ENCODE assay signal across 8 cellular contexts in genomic region chr6:154995241-154996162, GRCh38. TPM values are rescaled to one million over a fixed set of nuclear protein-coding genes. Genes with fewer than 3 reads are reported as not detected.
DNase-seq lines count a peak whose midpoint lies in the region; ATAC-seq lines count a peak whose summit lies in the region.

Gene TIAM2, plus strand, starts transcription at chr6:154995315. Its CDS starts 133,909 bp downstream, at chr6:155129224.

- H3K4me3 ChIP-seq in GM08714 (ENCODE audit: low read length) = peak within 1 kb of the TSS; percentile 39
- peak within 1 kb of the TSS; percentile 44; the same call in 1 of the 2 replicates for H3K4me3 ChIP-seq in Karpas-422 (ENCODE audit: low read length)
- peak within 1 kb of the TSS; percentile 83 for H3K4me3 ChIP-seq in adipocyte (ENCODE audit: low read length)
- peak within 1 kb of the TSS; percentile 80 for H3K4me3 ChIP-seq in iPS-18a (ENCODE audit: low read length)
- peak within 1 kb of the TSS; percentile 56 to 77 (median 69) for H3K4me3 ChIP-seq in skeletal muscle tissue (ENCODE audit: low read length in 3 of 3)

- H3K9ac ChIP-seq in Karpas-422 (ENCODE audit: low read length) (0 out of 2 replicates have a peak within 1 kb of the TSS, but pooled peaks have one; percentile 9), adipocyte (ENCODE audit: low read length) (peak within 1 kb of the TSS; percentile 76), iPS-18a (ENCODE audit: low read length) (peak within 1 kb of the TSS; percentile 63), skeletal muscle tissue (ENCODE audit: low read depth in 1 of 3, low read length in 3 of 3) (peak within 1 kb of the TSS; percentile 33 to 81 (median 57))

- H3K27me3 ChIP-seq in Karpas-422 (ENCODE audit: low read length) (no peaks in the 10 kb centered on the region), adipocyte (replicated peaks; ENCODE audit: control insufficient read depth, insufficient read depth, low read length) (no peaks in the 10 kb centered on the region), iPS-18a (ENCODE audit: control insufficient read depth, insufficient read depth, low read length) (peaks cover 19% of the 10 kb centered on the region), skeletal muscle tissue (ENCODE audit: control insufficient read depth in 3 of 3, insufficient read depth in 3 of 3, low read length in 3 of 3) (peaks cover 0 to 3% (median 2%) of the 10 kb centered on the region in 3 donors)

- H3K36me3 ChIP-seq in Karpas-422 (ENCODE audit: insufficient read depth, low read length) (no peaks in the 10 kb centered on the region), adipocyte (ENCODE audit: control insufficient read depth, insufficient read depth, low read length, severe bottlenecking) (no peaks in the 10 kb centered on the region), iPS-18a (ENCODE audit: control insufficient read depth, low read depth, low read length) (no peaks in the 10 kb centered on the region), skeletal muscle tissue (ENCODE audit: control insufficient read depth in 3 of 3, insufficient read depth in 3 of 3, low read length in 3 of 3) (no peaks in the 10 kb centered on the region)

- H3K9me3 ChIP-seq in Karpas-422 (ENCODE audit: low read length) (no peaks in the 10 kb centered on the region), adipocyte (ENCODE audit: control insufficient read depth, low read length) (no peaks in the 10 kb centered on the region), iPS-18a (ENCODE audit: control insufficient read depth, low read depth, low read length) (no peaks in the 10 kb centered on the region), skeletal muscle tissue (ENCODE audit: control insufficient read depth in 3 of 3, low read length in 3 of 3) (no peaks in the 10 kb centered on the region)

- no peaks in the 10 kb centered on the region for H3K4me1 ChIP-seq in Karpas-422 (ENCODE audit: low read length)
- no peaks in the 10 kb centered on the region for H3K4me1 ChIP-seq in adipocyte (ENCODE audit: control insufficient read depth, insufficient read depth, low read length)
- H3K4me1 ChIP-seq in iPS-18a (ENCODE audit: control insufficient read depth, low read depth, low read length) = peaks cover 10% of the 10 kb centered on the region
- H3K4me1 ChIP-seq in skeletal muscle tissue (ENCODE audit: control insufficient read depth in 3 of 3, insufficient read depth in 3 of 3, low read length in 3 of 3) = peaks cover 0 to 3% (median 0%) of the 10 kb centered on the region in 3 donors

- no peaks in the 10 kb centered on the region for H3K79me2 ChIP-seq in Karpas-422 (ENCODE audit: low read length)

- no peak for ATAC-seq in HG02870 (IDR thresholded peaks at IDR 0.05; ENCODE audit: unreplicated experiment)
- no peak for ATAC-seq in HG02970 (IDR thresholded peaks at IDR 0.05; ENCODE audit: low FRiP score, unreplicated experiment)

- H2AFZ ChIP-seq in Karpas-422 (ENCODE audit: low read length) = no peak within 1 kb of the TSS

- H3K27ac ChIP-seq in Karpas-422 (ENCODE audit: low read length) (no peak within 1 kb of the TSS), iPS-18a (ENCODE audit: low read length) (no peak within 1 kb of the TSS), skeletal muscle tissue (ENCODE audit: low read depth, low read length) (no peak within 1 kb of the TSS)

- peak within 1 kb of the TSS; percentile 55 for H3K4me2 ChIP-seq in Karpas-422 (ENCODE audit: low read depth, low read length, poor library complexity, severe bottlenecking)

- no peaks in the 10 kb centered on the region for H3K9me2 ChIP-seq in Karpas-422 (replicated peaks; ENCODE audit: insufficient read depth, low read length)

- DNase-seq in Karpas-422 = no peak
- peak; percentile 61 for DNase-seq in adipocyte (ENCODE audit: low read depth)
- no peak for DNase-seq in NCI-H446 treated with DMSO at 0.1 percent for 48 hours (lab: John Stamatoyannopoulos, UW)

- no peaks in the 10 kb centered on the region for H4K20me1 ChIP-seq in Karpas-422 (ENCODE audit: insufficient read depth, low read depth, low read length)

RNA-seq across cellular contexts. Expression of gene TIAM2, which starts in this region (rescaled TPM):
- total RNA-seq in Karpas-422 (2014; rRNA removed; shearing (Covaris generic); ENCODE audit: low replicate concordance) = 4.4 and 9.0 TPM in 2 replicates
- 22.4 TPM for total RNA-seq in skeletal muscle tissue

Comparison
In these comparisons a context has a peak if more than half of its experiments do, and no peak if none do; other contexts are left out.
1. H3K9ac ChIP-seq: peak in every context shown above with its lines; median percentile 76 in adipocyte; 63 in iPS-18a; 57 in skeletal muscle tissue; 9 in Karpas-422.